ENCODE assay signal across 10 cellular contexts in genomic region chr18:12750076-12750707, GRCh38. TPM values are rescaled to one million over a fixed set of nuclear protein-coding genes. Genes with fewer than 3 reads are reported as not detected.
DNase-seq lines count a peak whose midpoint lies in the region; ATAC-seq and TF ChIP-seq lines count a peak whose summit lies in the region.
"Had no signal": no experiment of that assay in that cellular context is flagged by ENCODE, and none has a peak within 500 bp of the region (broad histone marks: within the 10 kb centered on the region; RNA-seq: fewer than 3 reads in every experiment).

No MANE protein-coding gene starts in this region.

- ATAC-seq in HG03460 (IDR thresholded peaks at IDR 0.05; ENCODE audit: unreplicated experiment), result peak; percentile 61
- peak; percentile 53 to 65 for ATAC-seq in naive thymus-derived CD8-positive, alpha-beta T cell
- ATAC-seq: left lung had no signal

- POLR2A ChIA-PET in activated CD4-positive, alpha-beta memory T cell treated with anti-CD3 and anti-CD28 coated beads, Interleukin-2, amount 10 ng/mL, durations not matched to agents 7 days and 5 days (lab: Charles Lee), result interaction anchor here (0.7 to 0.9 kb wide), 2 partner anchors 25 to 133 kb away, joined by 3 to 4 read pairs; no protein-coding TSS in a partner anchor
- POLR2A ChIA-PET in naive thymus-derived CD8-positive, alpha-beta T cell (lab: Charles Lee), result interaction anchor here (1.3 kb wide), 1 partner anchor 26 kb away, joined by 7 read pairs; no protein-coding TSS in a partner anchor

- peaks cover 4% of the 10 kb centered on the region for H3K27me3 Mint-ChIP-seq in activated CD4-positive, alpha-beta memory T cell treated with anti-CD3 and anti-CD28 coated beads, Interleukin-2, amount 10 ng/mL, durations not matched to agents 7 days and 5 days
- H3K27me3 Mint-ChIP-seq in naive thymus-derived CD8-positive, alpha-beta T cell, result no peaks in the 10 kb centered on the region

- no peaks in the 10 kb centered on the region for H3K36me3 ChIP-seq in left ventricle myocardium inferior
- H3K36me3 ChIP-seq: left lung, right atrium auricular region had no signal

- TF ChIP-seq CTCF in GM13977 (IDR thresholded peaks at IDR 0.05; ENCODE audit: extremely low read depth, insufficient read depth, missing control alignments), result no peak
- TF ChIP-seq CTCF in left ventricle myocardium inferior (IDR thresholded peaks at IDR 0.05; ENCODE audit: borderline replicate concordance), result no peak

- H3K4me3 Mint-ChIP-seq in activated CD4-positive, alpha-beta memory T cell treated with anti-CD3 and anti-CD28 coated beads, Interleukin-2, amount 10 ng/mL, durations not matched to agents 7 days and 5 days, result no peak overlapping the region
- peak overlapping the region; percentile 2 to 75 (median 48) for H3K4me3 Mint-ChIP-seq in naive thymus-derived CD8-positive, alpha-beta T cell

- no peak overlapping the region for H3K27ac ChIP-seq in left ventricle myocardium inferior (replicated peaks)
- H3K27ac ChIP-seq: left lung, right atrium auricular region had no signal

- DNase-seq in GM13977 (ENCODE audit: low spot score) (peak; percentile 26), NCI-H2196 (lab: John Stamatoyannopoulos, UW; ENCODE audit: unreplicated experiment) (no peak), SIG-M5 treated with dmso at 0.1 percent for 504 hours (lab: John Stamatoyannopoulos, UW; ENCODE audit: unreplicated experiment) (no peak), left ventricle myocardium inferior (no peak)
- peak; percentile 28 for DNase-seq in activated CD4-positive, alpha-beta memory T cell treated with anti-CD3 and anti-CD28 coated beads, Interleukin-2, amount 10 ng/mL, durations not matched to agents 7 days and 5 days
- peak in 5 of 10 donors; percentile 7 to 49 (median 24) for DNase-seq in naive thymus-derived CD8-positive, alpha-beta T cell
- DNase-seq: left lung, Right ventricle myocardium superior had no signal

- H3K9me3 ChIP-seq in left ventricle myocardium inferior (replicated peaks), result no peaks in the 10 kb centered on the region
- H3K9me3 ChIP-seq: left lung, right atrium auricular region had no signal

- no peaks in the 10 kb centered on the region for H3K4me1 ChIP-seq in left ventricle myocardium inferior
- H3K4me1 ChIP-seq: left lung, right atrium auricular region had no signal

- intact Hi-C loops in left ventricle myocardium inferior (cut with micrococcal nuclease), result no loop called here

- peaks cover 13% of the 10 kb centered on the region for H3K4me1 Mint-ChIP-seq in activated CD4-positive, alpha-beta memory T cell treated with anti-CD3 and anti-CD28 coated beads, Interleukin-2, amount 10 ng/mL, durations not matched to agents 7 days and 5 days
- peaks cover 10 to 25% (median 22%) of the 10 kb centered on the region in 4 donors for H3K4me1 Mint-ChIP-seq in naive thymus-derived CD8-positive, alpha-beta T cell

- no peaks in the 10 kb centered on the region for H3K36me3 Mint-ChIP-seq in activated CD4-positive, alpha-beta memory T cell treated with anti-CD3 and anti-CD28 coated beads, Interleukin-2, amount 10 ng/mL, durations not matched to agents 7 days and 5 days (ENCODE audit: low read depth)
- H3K36me3 Mint-ChIP-seq in naive thymus-derived CD8-positive, alpha-beta T cell, result peaks cover 0 to 2% (median 0%) of the 10 kb centered on the region in 3 donors

- H3K27me3 ChIP-seq in left ventricle myocardium inferior (ENCODE audit: low read depth), result peaks cover 7% of the 10 kb centered on the region
- H3K27me3 ChIP-seq: left lung, right atrium auricular region had no signal

- in situ Hi-C loops in GM13977 (cut with MboI; ENCODE audit: low pct_unique_long_range_greater_than_20kb, low sequenced_read_pairs, unreplicated experiment), result loop anchor here (10.0 kb wide), 1 partner anchor 145 kb away; no protein-coding TSS in a partner anchor

- no peak overlapping the region for H3K27ac Mint-ChIP-seq in activated CD4-positive, alpha-beta memory T cell treated with anti-CD3 and anti-CD28 coated beads, Interleukin-2, amount 10 ng/mL, durations not matched to agents 7 days and 5 days
- H3K27ac Mint-ChIP-seq in naive thymus-derived CD8-positive, alpha-beta T cell, result peak overlapping the region in 9 of 10 donors; percentile 29 to 85 (median 74)

- CTCF ChIA-PET in activated CD4-positive, alpha-beta memory T cell treated with anti-CD3 and anti-CD28 coated beads, Interleukin-2, amount 10 ng/mL, durations not matched to agents 7 days and 5 days (lab: Charles Lee), result no interaction called here

- no peaks in the 10 kb centered on the region for H3K9me3 Mint-ChIP-seq in activated CD4-positive, alpha-beta memory T cell treated with anti-CD3 and anti-CD28 coated beads, Interleukin-2, amount 10 ng/mL, durations not matched to agents 7 days and 5 days
- no peaks in the 10 kb centered on the region for H3K9me3 Mint-ChIP-seq in naive thymus-derived CD8-positive, alpha-beta T cell

- H3K4me3 ChIP-seq in left ventricle myocardium inferior, result no peak overlapping the region
- H3K4me3 ChIP-seq: left lung, right atrium auricular region had no signal

RNA-seq across cellular contexts. Expression of gene PSMG2, which starts 47.4 kb away (rescaled TPM):
- total RNA-seq in activated CD4-positive, alpha-beta memory T cell treated with anti-CD3 and anti-CD28 coated beads, Interleukin-2, amount 10 ng/mL, durations not matched to agents 7 days and 5 days, result 100 to 1,000 TPM; 115 to 118 TPM
- 10 to 100 TPM; 70.7 to 79.0 TPM for total RNA-seq in naive thymus-derived CD8-positive, alpha-beta T cell
- 100 to 1,000 TPM; 110 to 117 (median 113) TPM for polyA plus RNA-seq in naive thymus-derived CD8-positive, alpha-beta T cell
- total RNA-seq in left ventricle myocardium inferior, result 39.5 TPM

RNA-seq across cellular contexts. Expression of gene CEP76, which starts 47.7 kb away (rescaled TPM):
- 10 to 100 TPM; 14.8 TPM for total RNA-seq in activated CD4-positive, alpha-beta memory T cell treated with anti-CD3 and anti-CD28 coated beads, Interleukin-2, amount 10 ng/mL, durations not matched to agents 7 days and 5 days
- 10 to 100 TPM; 11.0 to 11.9 TPM for total RNA-seq in naive thymus-derived CD8-positive, alpha-beta T cell
- 1 to 10 TPM; 2.9 to 7.3 (median 4.0) TPM for polyA plus RNA-seq in naive thymus-derived CD8-positive, alpha-beta T cell
- total RNA-seq in left ventricle myocardium inferior, result 3.7 TPM

Comparison
In these comparisons a context has a peak if more than half of its experiments do, and no peak if none do; other contexts are left out.
1. DNase-seq: peak in GM13977 (single experiment) and activated CD4-positive, alpha-beta memory T cell treated with anti-CD3 and anti-CD28 coated beads, Interleukin-2, amount 10 ng/mL, durations not matched to agents 7 days and 5 days (single experiment); none in NCI-H2196 (single experiment), SIG-M5 treated with dmso at 0.1 percent for 504 hours (single experiment) and left ventricle myocardium inferior (single experiment).